In the genomic region with DNA sequence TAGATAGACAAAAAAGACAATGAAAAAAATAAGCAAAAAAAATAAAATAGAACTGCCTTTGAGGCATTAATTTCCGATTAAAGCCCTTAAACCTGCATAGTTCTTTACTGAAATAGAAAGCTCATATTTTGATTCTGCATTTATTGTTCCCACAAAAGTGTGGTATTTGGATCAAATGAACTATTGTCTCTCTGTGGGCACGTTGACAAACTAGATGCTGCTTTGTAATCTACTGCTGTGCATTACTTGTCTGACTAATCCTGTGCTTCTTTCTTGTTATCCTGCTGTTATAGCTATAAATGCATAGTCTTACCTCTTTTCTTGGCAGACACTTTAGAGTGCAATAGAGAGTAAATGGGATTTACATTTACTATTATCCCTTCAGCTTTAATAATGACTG, we compare ENCODE assay signal across 30 cellular contexts. TPM values are rescaled to one million over a fixed set of nuclear protein-coding genes. Genes with fewer than 3 reads are reported as not detected.
"Had no signal": no experiment of that assay in that cellular context is flagged by ENCODE, and none has a peak within 500 bp of the region (broad histone marks: within the 10 kb centered on the region; RNA-seq: fewer than 3 reads in every experiment).

No MANE protein-coding gene starts in this region.

- H3K4me1 Mint-ChIP-seq: nephron progenitor cell; stimulated activated effector memory CD8-positive, alpha-beta T cell treated with anti-CD3 and anti-CD28 coated beads, Interleukin-12 subunit alpha, Interleukin-12 subunit beta, amount 100 ng/mL, for 72 hours had no signal

- H3K9me3 Mint-ChIP-seq: stimulated activated effector memory CD8-positive, alpha-beta T cell treated with anti-CD3 and anti-CD28 coated beads, Interleukin-12 subunit alpha, Interleukin-12 subunit beta, amount 100 ng/mL, for 72 hours; type B pancreatic cell had no signal

- H3K27me3 Mint-ChIP-seq: naive thymus-derived CD8-positive, alpha-beta T cell; type B pancreatic cell had no signal

- DNase-seq: dorsolateral prefrontal cortex; effector CD4-positive, alpha-beta T cell; foreskin keratinocyte; left cardiac atrium; left lung; mesendoderm; naive thymus-derived CD8-positive, alpha-beta T cell; nephron progenitor cell; nucleus accumbens; posterior cingulate gyrus; psoas muscle; right cardiac atrium; sigmoid colon; stimulated activated CD4-positive, alpha-beta T cell treated with anti-CD3 and anti-CD28 coated beads, Interleukin-2, amount 100 ng/mL, for 24 hours; stimulated activated CD4-positive, alpha-beta T cell treated with anti-CD3 and anti-CD28 coated beads, Interleukin-4, amount 100 ng/mL, for 24 hours; stimulated activated naive CD4-positive, alpha-beta T cell treated with Interleukin-2 at 50 U/mL for 16 hours; stomach; testis; tibial artery had no signal

- H3K27ac Mint-ChIP-seq: naive thymus-derived CD8-positive, alpha-beta T cell; nephron progenitor cell; stimulated activated effector memory CD8-positive, alpha-beta T cell treated with anti-CD3 and anti-CD28 coated beads, Interleukin-12 subunit alpha, Interleukin-12 subunit beta, amount 100 ng/mL, for 72 hours; type B pancreatic cell had no signal

- H3K36me3 Mint-ChIP-seq: stimulated activated effector memory CD8-positive, alpha-beta T cell treated with anti-CD3 and anti-CD28 coated beads, Interleukin-12 subunit alpha, Interleukin-12 subunit beta, amount 100 ng/mL, for 72 hours; type B pancreatic cell had no signal

- H3K27me3 ChIP-seq: dorsolateral prefrontal cortex, left lung, sigmoid colon, stomach, testis, tibial artery had no signal

- H3K27ac ChIP-seq: foreskin keratinocyte, left lung, psoas muscle, sigmoid colon, stomach, testis, tibial artery had no signal

- H3K4me3 Mint-ChIP-seq: naive thymus-derived CD8-positive, alpha-beta T cell; nephron progenitor cell; stimulated activated effector memory CD8-positive, alpha-beta T cell treated with anti-CD3 and anti-CD28 coated beads, Interleukin-12 subunit alpha, Interleukin-12 subunit beta, amount 100 ng/mL, for 72 hours; type B pancreatic cell had no signal

- ATAC-seq: foreskin keratinocyte; left cardiac atrium; left lung; naive thymus-derived CD8-positive, alpha-beta T cell; psoas muscle; right cardiac atrium; stimulated activated effector memory CD8-positive, alpha-beta T cell treated with anti-CD3 and anti-CD28 coated beads, Interleukin-12 subunit alpha, Interleukin-12 subunit beta, amount 100 ng/mL, for 72 hours had no signal

- H3K9me3 ChIP-seq: psoas muscle, sigmoid colon, testis, tibial artery had no signal

RNA-seq across cellular contexts. Expression of gene C1orf141, which starts 49.4 kb away (rescaled TPM):
- total RNA-seq: cerebellum; foreskin keratinocyte; kidney epithelial cell; left cardiac atrium; lower leg skin; lung microvascular endothelial cell; myocyte; naive thymus-derived CD8-positive, alpha-beta T cell; osteocyte; psoas muscle; renal cortical epithelial cell; right cardiac atrium; sigmoid colon; skeletal muscle tissue; stomach; urinary bladder had no signal
